In the genomic region with DNA sequence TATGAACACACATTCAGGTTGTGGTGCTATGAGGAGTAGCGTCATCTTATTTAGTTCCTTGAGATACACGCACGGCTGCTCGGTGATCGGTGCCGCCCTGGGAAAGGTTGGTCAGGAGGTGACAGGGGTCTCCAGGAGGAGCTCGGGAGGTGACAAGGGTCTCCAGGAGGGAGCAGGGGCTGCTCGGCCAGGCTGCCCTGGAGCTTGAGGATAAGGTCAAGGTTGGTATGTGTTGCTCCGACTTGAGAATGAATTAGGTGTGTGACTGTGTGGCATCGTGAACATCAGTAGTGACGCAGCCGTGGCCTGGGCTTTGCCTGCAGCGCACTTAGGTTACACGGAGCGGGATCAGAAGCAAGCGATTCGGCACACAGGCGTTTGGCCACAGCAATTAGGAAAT, we compare ENCODE assay signal across 1 cellular context.
TF ChIP-seq lines count a peak whose summit lies in the region.

No MANE protein-coding gene starts in this region.

TF ChIP-seq in HCT116, 20 proteins besides CTCF, POLR2A, EP300 and RAD21 (continued from another document):
- TF ChIP-seq ZNF274 (IDR thresholded peaks at IDR 0.05; ENCODE audit: low read depth, low read length) (no peak), ZFX (IDR thresholded peaks at IDR 0.05) (no peak)
